Comparison of ENCODE assay signal across 30 cellular contexts in the genomic region with DNA sequence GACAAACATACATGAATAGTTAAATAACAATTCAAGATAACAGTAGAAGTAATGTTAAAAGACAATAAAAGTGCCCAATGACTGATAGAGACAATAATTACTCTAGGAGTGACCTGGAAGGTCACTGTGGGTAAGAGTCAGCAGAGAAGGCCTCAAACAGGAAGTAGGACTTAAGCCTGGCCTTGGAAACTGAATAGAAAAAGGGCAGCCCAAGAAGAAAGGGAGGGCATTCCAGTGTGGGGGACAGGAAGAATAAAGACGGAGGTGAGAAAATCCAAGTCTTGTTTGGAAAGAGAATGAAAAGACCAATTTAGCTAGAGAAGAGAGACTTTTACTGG. TPM values are rescaled to one million over a fixed set of nuclear protein-coding genes. Genes with fewer than 3 reads are reported as not detected.
DNase-seq lines count a peak whose midpoint lies in the region; ATAC-seq, FAIRE-seq and TF ChIP-seq lines count a peak whose summit lies in the region.
"Had no signal": no experiment of that assay in that cellular context is flagged by ENCODE, and none has a peak within 500 bp of the region (broad histone marks: within the 10 kb centered on the region; RNA-seq: fewer than 3 reads in every experiment).

No MANE protein-coding gene starts in this region.

- H4K12ac ChIP-seq in trophoblast cell (ENCODE audit: low read depth, low read length), result no peak overlapping the region

- no peaks in the 10 kb centered on the region for H3K36me3 ChIP-seq in astrocyte (ENCODE audit: insufficient read depth, low read length)
- no peaks in the 10 kb centered on the region for H3K36me3 ChIP-seq in small intestine (ENCODE audit: control insufficient read depth in 2 of 2, insufficient read depth in 2 of 2, low read length in 2 of 2)
- H3K36me3 ChIP-seq in trophoblast cell (ENCODE audit: control insufficient read depth in 1 of 2, insufficient read depth in 2 of 2, low read length in 2 of 2), result no peaks in the 10 kb centered on the region
- H3K36me3 ChIP-seq in upper lobe of right lung, result no peaks in the 10 kb centered on the region
- H3K36me3 ChIP-seq: right atrium auricular region, thoracic aorta had no signal

- no peaks in the 10 kb centered on the region for H3K4me1 ChIP-seq in astrocyte (ENCODE audit: insufficient read depth, low read length)
- no peaks in the 10 kb centered on the region for H3K4me1 ChIP-seq in small intestine (ENCODE audit: control insufficient read depth in 2 of 2, insufficient read depth in 1 of 2, low read depth in 1 of 2, low read length in 1 of 2)
- no peaks in the 10 kb centered on the region for H3K4me1 ChIP-seq in trophoblast cell (ENCODE audit: control insufficient read depth in 1 of 2, insufficient read depth in 2 of 2, low read length in 2 of 2)
- no peaks in the 10 kb centered on the region for H3K4me1 ChIP-seq in upper lobe of right lung
- H3K4me1 ChIP-seq: right atrium auricular region had no signal

- no peak overlapping the region for H4K8ac ChIP-seq in trophoblast cell (ENCODE audit: low read depth, low read length)

- intact Hi-C loops in activated naive CD4-positive, alpha-beta T cell treated with anti-CD3 and anti-CD28 coated beads for 36 hours (cut with micrococcal nuclease), result no loop called here
- intact Hi-C loops in upper lobe of right lung (cut with DNase I), result no loop called here

- peaks cover 19% of the 10 kb centered on the region for H3K4me1 Mint-ChIP-seq in activated naive CD4-positive, alpha-beta T cell treated with anti-CD3 and anti-CD28 coated beads for 36 hours (ENCODE audit: low read depth)
- no peaks in the 10 kb centered on the region for H3K4me1 Mint-ChIP-seq in activated naive CD4-positive, alpha-beta T cell treated with anti-CD3 and anti-CD28 coated beads, Interleukin-2, amount 10 ng/mL, durations not matched to agents 7 days and 5 days
- peaks cover 19% of the 10 kb centered on the region for H3K4me1 Mint-ChIP-seq in astrocyte (ENCODE audit: low read depth, unreplicated experiment)
- H3K4me1 Mint-ChIP-seq in stimulated activated naive B cell treated with anti-CD40 and anti-IgM and Interleukin-4, amounts not matched to agents 10 μg/mL and 1 μg/mL and 100 μg/mL, for 72 hours, result no peaks in the 10 kb centered on the region
- H3K4me1 Mint-ChIP-seq: CD14-positive monocyte, IgD-negative memory B cell had no signal

- H3K79me2 ChIP-seq in astrocyte (ENCODE audit: insufficient read depth, low read length), result no peaks in the 10 kb centered on the region
- H3K79me2 ChIP-seq in trophoblast cell (ENCODE audit: control insufficient read depth, insufficient read depth, low read length, poor library complexity), result no peaks in the 10 kb centered on the region

- no peaks in the 10 kb centered on the region for H4K20me1 ChIP-seq in astrocyte (ENCODE audit: insufficient read depth, low read length)

- H2AFZ ChIP-seq in astrocyte (ENCODE audit: low read depth, low read length), result no peak overlapping the region
- no peak overlapping the region for H2AFZ ChIP-seq in trophoblast cell (ENCODE audit: insufficient read depth, low read length, poor library complexity)

- CTCF ChIA-PET in activated naive CD4-positive, alpha-beta T cell treated with anti-CD3 and anti-CD28 coated beads for 36 hours (lab: Charles Lee), result interaction anchor here (1.3 to 2.0 kb wide), 3 partner anchors 9 to 121 kb away, joined by 3 to 6 read pairs (median 4); partner anchors contain the start of gene IGBP1
- CTCF ChIA-PET in activated naive CD4-positive, alpha-beta T cell treated with anti-CD3 and anti-CD28 coated beads, Interleukin-2, amount 10 ng/mL, durations not matched to agents 7 days and 5 days (lab: Charles Lee), result no interaction called here

- H3K4me3 Mint-ChIP-seq in activated naive CD4-positive, alpha-beta T cell treated with anti-CD3 and anti-CD28 coated beads for 36 hours, result no peak overlapping the region
- no peak overlapping the region for H3K4me3 Mint-ChIP-seq in activated naive CD4-positive, alpha-beta T cell treated with anti-CD3 and anti-CD28 coated beads, Interleukin-2, amount 10 ng/mL, durations not matched to agents 7 days and 5 days
- no peak overlapping the region for H3K4me3 Mint-ChIP-seq in astrocyte (ENCODE audit: unreplicated experiment)
- no peak overlapping the region for H3K4me3 Mint-ChIP-seq in stimulated activated naive B cell treated with anti-CD40 and anti-IgM and Interleukin-4, amounts not matched to agents 10 μg/mL and 1 μg/mL and 100 μg/mL, for 72 hours
- H3K4me3 Mint-ChIP-seq: activated CD8-positive, alpha-beta memory T cell treated with anti-CD3 and anti-CD28 coated beads, Interleukin-2, amount 10 ng/mL, durations not matched to agents 7 days and 5 days; CD14-positive monocyte; central memory CD8-positive, alpha-beta T cell; IgD-negative memory B cell; naive thymus-derived CD4-positive, alpha-beta T cell; T-helper 2 cell treated with Interferon-gamma antibody and Interleukin-4, amounts not matched to agents 5 μg/mL and 100 μg/mL, for 36 hours had no signal

- H3K4me3 ChIP-seq in astrocyte (ENCODE audit: insufficient read depth, low read depth, low read length) (no peak overlapping the region), small intestine (ENCODE audit: low read depth in 1 of 2, low read length in 2 of 2) (no peak overlapping the region), trophoblast cell (ENCODE audit: low read depth, low read length) (no peak overlapping the region), upper lobe of right lung (no peak overlapping the region)
- H3K4me3 ChIP-seq: dorsolateral prefrontal cortex, right atrium auricular region, thoracic aorta had no signal

- no peak overlapping the region for H2AK5ac ChIP-seq in trophoblast cell (ENCODE audit: low read length)

- H2BK12ac ChIP-seq in trophoblast cell (ENCODE audit: low read length), result no peak overlapping the region

- no peak overlapping the region for H3K4ac ChIP-seq in trophoblast cell (ENCODE audit: low read depth, low read length)

- no peaks in the 10 kb centered on the region for H3K9me3 Mint-ChIP-seq in activated naive CD4-positive, alpha-beta T cell treated with anti-CD3 and anti-CD28 coated beads for 36 hours
- no peaks in the 10 kb centered on the region for H3K9me3 Mint-ChIP-seq in activated naive CD4-positive, alpha-beta T cell treated with anti-CD3 and anti-CD28 coated beads, Interleukin-2, amount 10 ng/mL, durations not matched to agents 7 days and 5 days
- H3K9me3 Mint-ChIP-seq in astrocyte (ENCODE audit: unreplicated experiment), result no peaks in the 10 kb centered on the region
- peaks cover 0 to 1% of the 10 kb centered on the region in 2 donors for H3K9me3 Mint-ChIP-seq in stimulated activated naive B cell treated with anti-CD40 and anti-IgM and Interleukin-4, amounts not matched to agents 10 μg/mL and 1 μg/mL and 100 μg/mL, for 72 hours
- H3K9me3 Mint-ChIP-seq: central memory CD8-positive, alpha-beta T cell; IgD-negative memory B cell; naive thymus-derived CD4-positive, alpha-beta T cell; T-helper 2 cell treated with Interferon-gamma antibody and Interleukin-4, amounts not matched to agents 5 μg/mL and 100 μg/mL, for 36 hours had no signal

- no peak for FAIRE-seq in astrocyte (lab: Jason Lieb, UNC)
- FAIRE-seq in small intestine (lab: Jason Lieb, UNC), result no peak

- 82 to 94% (median 84%) methylated on average over 1 of the region's 1 CpG for WGBS in small intestine, 3 donors
- no CpG with 5 or more reads among the region's 1 CpG for WGBS in trophoblast cell (ENCODE audit: extremely low coverage, insufficient coverage, insufficient read length)

- H3K27ac Mint-ChIP-seq in activated naive CD4-positive, alpha-beta T cell treated with anti-CD3 and anti-CD28 coated beads for 36 hours, result peak overlapping the region; percentile 90
- no peak overlapping the region for H3K27ac Mint-ChIP-seq in activated naive CD4-positive, alpha-beta T cell treated with anti-CD3 and anti-CD28 coated beads, Interleukin-2, amount 10 ng/mL, durations not matched to agents 7 days and 5 days
- H3K27ac Mint-ChIP-seq in astrocyte (ENCODE audit: unreplicated experiment), result peak overlapping the region; percentile 85
- no peak overlapping the region for H3K27ac Mint-ChIP-seq in stimulated activated naive B cell treated with anti-CD40 and anti-IgM and Interleukin-4, amounts not matched to agents 10 μg/mL and 1 μg/mL and 100 μg/mL, for 72 hours
- H3K27ac Mint-ChIP-seq: activated CD8-positive, alpha-beta memory T cell treated with anti-CD3 and anti-CD28 coated beads, Interleukin-2, amount 10 ng/mL, durations not matched to agents 7 days and 5 days; CD14-positive monocyte; naive thymus-derived CD4-positive, alpha-beta T cell; T-helper 2 cell treated with Interferon-gamma antibody and Interleukin-4, amounts not matched to agents 5 μg/mL and 100 μg/mL, for 36 hours had no signal

- H2BK120ac ChIP-seq in trophoblast cell (ENCODE audit: insufficient read depth, low read length, poor library complexity), result no peak overlapping the region

- H3K27ac ChIP-seq in astrocyte (ENCODE audit: low read depth, low read length) (no peak overlapping the region), small intestine (ENCODE audit: low read depth in 1 of 2, low read length in 1 of 2) (no peak overlapping the region), trophoblast cell (ENCODE audit: low read depth, low read length) (no peak overlapping the region), upper lobe of right lung (no peak overlapping the region)
- H3K27ac ChIP-seq: dorsolateral prefrontal cortex, right atrium auricular region, thoracic aorta had no signal

- no peaks in the 10 kb centered on the region for H3K36me3 Mint-ChIP-seq in activated naive CD4-positive, alpha-beta T cell treated with anti-CD3 and anti-CD28 coated beads for 36 hours (ENCODE audit: low read depth)
- H3K36me3 Mint-ChIP-seq in activated naive CD4-positive, alpha-beta T cell treated with anti-CD3 and anti-CD28 coated beads, Interleukin-2, amount 10 ng/mL, durations not matched to agents 7 days and 5 days, result no peaks in the 10 kb centered on the region
- H3K36me3 Mint-ChIP-seq in astrocyte (ENCODE audit: low read depth, unreplicated experiment), result no peaks in the 10 kb centered on the region
- peaks cover 0 to 6% of the 10 kb centered on the region in 2 donors for H3K36me3 Mint-ChIP-seq in stimulated activated naive B cell treated with anti-CD40 and anti-IgM and Interleukin-4, amounts not matched to agents 10 μg/mL and 1 μg/mL and 100 μg/mL, for 72 hours
- H3K36me3 Mint-ChIP-seq: activated CD8-positive, alpha-beta memory T cell treated with anti-CD3 and anti-CD28 coated beads, Interleukin-2, amount 10 ng/mL, durations not matched to agents 7 days and 5 days; CD14-positive monocyte; IgD-negative memory B cell had no signal

- H3K23ac ChIP-seq in trophoblast cell (ENCODE audit: low read length), result no peak overlapping the region

- H3K27me3 Mint-ChIP-seq in activated naive CD4-positive, alpha-beta T cell treated with anti-CD3 and anti-CD28 coated beads for 36 hours (ENCODE audit: low read depth), result no peaks in the 10 kb centered on the region
- H3K27me3 Mint-ChIP-seq in activated naive CD4-positive, alpha-beta T cell treated with anti-CD3 and anti-CD28 coated beads, Interleukin-2, amount 10 ng/mL, durations not matched to agents 7 days and 5 days, result no peaks in the 10 kb centered on the region
- H3K27me3 Mint-ChIP-seq in astrocyte (ENCODE audit: low read depth, unreplicated experiment), result no peaks in the 10 kb centered on the region
- peaks cover 0 to 7% of the 10 kb centered on the region in 2 donors for H3K27me3 Mint-ChIP-seq in stimulated activated naive B cell treated with anti-CD40 and anti-IgM and Interleukin-4, amounts not matched to agents 10 μg/mL and 1 μg/mL and 100 μg/mL, for 72 hours
- H3K27me3 Mint-ChIP-seq: activated CD8-positive, alpha-beta memory T cell treated with anti-CD3 and anti-CD28 coated beads, Interleukin-2, amount 10 ng/mL, durations not matched to agents 7 days and 5 days; central memory CD8-positive, alpha-beta T cell; IgD-negative memory B cell; naive thymus-derived CD4-positive, alpha-beta T cell had no signal

- no peaks in the 10 kb centered on the region for H3K79me1 ChIP-seq in trophoblast cell (ENCODE audit: low read length)

- ATAC-seq in stimulated activated naive B cell treated with anti-CD40 and anti-IgM and Interleukin-4, amounts not matched to agents 10 μg/mL and 1 μg/mL and 100 μg/mL, for 72 hours (replicated peaks), result no peak
- no peak for ATAC-seq in upper lobe of right lung
- ATAC-seq: activated CD8-positive, alpha-beta memory T cell treated with anti-CD3 and anti-CD28 coated beads, Interleukin-2, amount 10 ng/mL, durations not matched to agents 7 days and 5 days; naive thymus-derived CD4-positive, alpha-beta T cell had no signal

- no peak overlapping the region for H3K14ac ChIP-seq in trophoblast cell (ENCODE audit: low read length)

- H3K18ac ChIP-seq in trophoblast cell (ENCODE audit: low read length), result no peak overlapping the region

- H3K9ac ChIP-seq in astrocyte (ENCODE audit: low read length) (no peak overlapping the region), trophoblast cell (ENCODE audit: low read length) (no peak overlapping the region)
- H3K9ac ChIP-seq: SK-N-SH had no signal

- DNase-seq in activated naive CD4-positive, alpha-beta T cell treated with anti-CD3 and anti-CD28 coated beads for 36 hours, result no peak
- no peak for DNase-seq in activated naive CD4-positive, alpha-beta T cell treated with anti-CD3 and anti-CD28 coated beads, Interleukin-2, amount 10 ng/mL, durations not matched to agents 7 days and 5 days
- DNase-seq in M059J (ENCODE audit: low read depth) (peak; percentile 70), astrocyte (ENCODE audit: low read depth) (no peak), small intestine (peak; percentile 4), trophoblast cell (no peak), upper lobe of right lung (no peak)
- DNase-seq in stimulated activated naive B cell treated with anti-CD40 and anti-IgM and Interleukin-4, amounts not matched to agents 10 μg/mL and 1 μg/mL and 100 μg/mL, for 72 hours, result no peak
- DNase-seq: activated CD4-positive, CD25-positive, alpha-beta regulatory T cell; activated CD8-positive, alpha-beta memory T cell treated with anti-CD3 and anti-CD28 coated beads, Interleukin-2, amount 10 ng/mL, durations not matched to agents 7 days and 5 days; activated effector memory CD4-positive, alpha-beta T cell treated with anti-CD3 and anti-CD28 coated beads, Interleukin-2, amount 50 U/mL, for 16 hours; aorta; dorsolateral prefrontal cortex; foreskin melanocyte; GF-D8; MV-4-11; naive thymus-derived CD4-positive, alpha-beta T cell; NCI-H1694; NCI-H774; SK-N-SH; stimulated activated CD4-positive, alpha-beta T cell treated with anti-CD3 and anti-CD28 coated beads, Interleukin-15, amount 100 ng/mL, for 24 hours had no signal

- TF ChIP-seq CTCF in astrocyte (IDR thresholded peaks at IDR 0.05; ENCODE audit: insufficient read depth, low read depth, low read length) (no peak), upper lobe of right lung (IDR thresholded peaks at IDR 0.05) (no peak)

- H3K4me2 ChIP-seq in astrocyte (ENCODE audit: low read length), result no peak overlapping the region
- H3K4me2 ChIP-seq in trophoblast cell (ENCODE audit: low read length), result no peak overlapping the region
- H3K4me2 ChIP-seq: SK-N-SH had no signal

- H3K9me3 ChIP-seq in astrocyte (ENCODE audit: insufficient read depth, low read depth, low read length) (no peaks in the 10 kb centered on the region), small intestine (ENCODE audit: control insufficient read depth, low read depth) (no peaks in the 10 kb centered on the region), trophoblast cell (ENCODE audit: insufficient read depth, low read depth, low read length) (no peaks in the 10 kb centered on the region), upper lobe of right lung (no peaks in the 10 kb centered on the region)
- H3K9me3 ChIP-seq: right atrium auricular region, SK-N-SH, thoracic aorta had no signal

- no peak overlapping the region for H4K91ac ChIP-seq in trophoblast cell (ENCODE audit: low read depth, low read length)

- H3K27me3 ChIP-seq in astrocyte (ENCODE audit: insufficient read depth, low read length) (no peaks in the 10 kb centered on the region), small intestine (ENCODE audit: control insufficient read depth in 2 of 2, insufficient read depth in 2 of 2, low read length in 2 of 2) (no peaks in the 10 kb centered on the region), trophoblast cell (ENCODE audit: insufficient read depth, low read length) (no peaks in the 10 kb centered on the region), upper lobe of right lung (no peaks in the 10 kb centered on the region)
- H3K27me3 ChIP-seq: right atrium auricular region had no signal

- no peak overlapping the region for H2BK5ac ChIP-seq in trophoblast cell (ENCODE audit: low read depth, low read length, poor library complexity)

RNA-seq across cellular contexts. Expression of gene P2RY4, which starts 6.0 kb away (rescaled TPM):
- under 1 TPM in 1 of 2 experiments, not detected in 1; 0.22 TPM for total RNA-seq in activated naive CD4-positive, alpha-beta T cell treated with anti-CD3 and anti-CD28 coated beads for 36 hours
- 0.15 TPM in 1 of 2 replicates, not detected in the other for total RNA-seq in M059J (2014; rRNA removed; shearing (Covaris generic))
- total RNA-seq in astrocyte (0.18 TPM in 1 of 2 replicates, not detected in the other), upper lobe of right lung (0.23 TPM)
- under 1 TPM in 2 of 3 donors, not detected in 1; 0.12 to 0.54 TPM for polyA plus RNA-seq in small intestine
- 0.07 and 0.10 TPM in 2 replicates for polyA plus RNA-seq in trophoblast cell (2013)
- total RNA-seq: epithelial cell of proximal tubule, right atrium auricular region had no signal
- polyA plus RNA-seq: aorta; CD14-positive monocyte; IgD-negative memory B cell; naive thymus-derived CD4-positive, alpha-beta T cell had no signal

RNA-seq across cellular contexts. Expression of gene ARR3, which starts 14.1 kb away (rescaled TPM):
- total RNA-seq in activated naive CD4-positive, alpha-beta T cell treated with anti-CD3 and anti-CD28 coated beads for 36 hours, result not detected
- total RNA-seq in M059J (2014; rRNA removed; shearing (Covaris generic)), result not detected in 2 replicates
- total RNA-seq in astrocyte, result not detected in 2 replicates
- polyA plus RNA-seq in small intestine, result under 1 TPM in 1 of 3 donors, not detected in 2; 0.39 TPM
- not detected in 2 replicates for polyA plus RNA-seq in trophoblast cell (2013)
- total RNA-seq in upper lobe of right lung, result not detected
- total RNA-seq: activated CD8-positive, alpha-beta memory T cell treated with anti-CD3 and anti-CD28 coated beads, Interleukin-2, amount 10 ng/mL, durations not matched to agents 7 days and 5 days; aorta; dorsolateral prefrontal cortex; epithelial cell of proximal tubule; naive thymus-derived CD4-positive, alpha-beta T cell; osteocyte; right atrium auricular region; thoracic aorta had no signal
- polyA plus RNA-seq: AG04450; aorta; CD14-positive monocyte; IgD-negative memory B cell; naive thymus-derived CD4-positive, alpha-beta T cell; SK-N-SH had no signal

RNA-seq across cellular contexts. Expression of gene AWAT1, which starts 19.6 kb away (rescaled TPM):
- not detected for total RNA-seq in activated naive CD4-positive, alpha-beta T cell treated with anti-CD3 and anti-CD28 coated beads for 36 hours
- total RNA-seq in M059J (2014; rRNA removed; shearing (Covaris generic)), result not detected in 2 replicates
- not detected in 2 replicates for total RNA-seq in astrocyte
- not detected for polyA plus RNA-seq in small intestine
- not detected in 2 replicates for polyA plus RNA-seq in trophoblast cell (2013)
- total RNA-seq in upper lobe of right lung, result not detected
- total RNA-seq: activated CD8-positive, alpha-beta memory T cell treated with anti-CD3 and anti-CD28 coated beads, Interleukin-2, amount 10 ng/mL, durations not matched to agents 7 days and 5 days; aorta; dorsolateral prefrontal cortex; epithelial cell of proximal tubule; naive thymus-derived CD4-positive, alpha-beta T cell; osteocyte; right atrium auricular region; thoracic aorta had no signal
- polyA plus RNA-seq: AG04450; aorta; CD14-positive monocyte; IgD-negative memory B cell; naive thymus-derived CD4-positive, alpha-beta T cell; SK-N-SH had no signal

RNA-seq across cellular contexts. Expression of gene RAB41, which starts 27.9 kb away (rescaled TPM):
- not detected for total RNA-seq in activated naive CD4-positive, alpha-beta T cell treated with anti-CD3 and anti-CD28 coated beads for 36 hours
- not detected in 2 replicates for total RNA-seq in M059J (2014; rRNA removed; shearing (Covaris generic))
- total RNA-seq in astrocyte (not detected in 2 replicates), upper lobe of right lung (not detected)
- not detected for polyA plus RNA-seq in small intestine
- polyA plus RNA-seq in trophoblast cell (2013), result not detected in 2 replicates
- total RNA-seq: activated CD8-positive, alpha-beta memory T cell treated with anti-CD3 and anti-CD28 coated beads, Interleukin-2, amount 10 ng/mL, durations not matched to agents 7 days and 5 days; aorta; dorsolateral prefrontal cortex; epithelial cell of proximal tubule; naive thymus-derived CD4-positive, alpha-beta T cell; osteocyte; right atrium auricular region; thoracic aorta had no signal
- polyA plus RNA-seq: AG04450; aorta; CD14-positive monocyte; IgD-negative memory B cell; naive thymus-derived CD4-positive, alpha-beta T cell; SK-N-SH had no signal

RNA-seq across cellular contexts. Expression of gene PDZD11, which starts 35.7 kb away (rescaled TPM):
- 10 to 100 TPM; 24.5 to 25.9 TPM for total RNA-seq in activated naive CD4-positive, alpha-beta T cell treated with anti-CD3 and anti-CD28 coated beads for 36 hours
- 220 and 248 TPM in 2 replicates for total RNA-seq in M059J (2014; rRNA removed; shearing (Covaris generic))
- total RNA-seq in astrocyte, result 47.4 and 48.9 TPM in 2 replicates
- 100 to 1,000 TPM in 1 of 3 donors, 10 to 100 TPM in 2; 54.3 to 121 (median 73.8) TPM for polyA plus RNA-seq in small intestine
- polyA plus RNA-seq in trophoblast cell (2013), result 54.5 and 58.7 TPM in 2 replicates
- 23.6 TPM for total RNA-seq in upper lobe of right lung

Comparison
In these comparisons a context has a peak if more than half of its experiments do, and no peak if none do; other contexts are left out.
1. H3K27ac Mint-ChIP-seq: peak in activated naive CD4-positive, alpha-beta T cell treated with anti-CD3 and anti-CD28 coated beads for 36 hours (single experiment) and astrocyte (single experiment); none in activated naive CD4-positive, alpha-beta T cell treated with anti-CD3 and anti-CD28 coated beads, Interleukin-2, amount 10 ng/mL, durations not matched to agents 7 days and 5 days (single experiment) and stimulated activated naive B cell treated with anti-CD40 and anti-IgM and Interleukin-4, amounts not matched to agents 10 μg/mL and 1 μg/mL and 100 μg/mL, for 72 hours (single experiment).
2. DNase-seq: peak in M059J (single experiment) and small intestine (single experiment); none in activated naive CD4-positive, alpha-beta T cell treated with anti-CD3 and anti-CD28 coated beads for 36 hours (single experiment), activated naive CD4-positive, alpha-beta T cell treated with anti-CD3 and anti-CD28 coated beads, Interleukin-2, amount 10 ng/mL, durations not matched to agents 7 days and 5 days (single experiment), astrocyte (single experiment), stimulated activated naive B cell treated with anti-CD40 and anti-IgM and Interleukin-4, amounts not matched to agents 10 μg/mL and 1 μg/mL and 100 μg/mL, for 72 hours (single experiment), trophoblast cell (0 of 2) and upper lobe of right lung (single experiment).